Comparison of ENCODE assay signal across 16 cellular contexts in genomic region chr7:33351709-33352108, GRCh38.
"Had no signal": no experiment of that assay in that cellular context is flagged by ENCODE, and none has a peak within 500 bp of the region (broad histone marks: within the 10 kb centered on the region; RNA-seq: fewer than 3 reads in every experiment).

No MANE protein-coding gene starts in this region.

- H3K4me1 ChIP-seq: body of pancreas, vagina had no signal

- H3K36me3 ChIP-seq: neutrophil, thyroid gland, vagina had no signal

- FAIRE-seq: small intestine had no signal

- H3K9me3 ChIP-seq: body of pancreas, neutrophil, thyroid gland, vagina had no signal

- H3K27ac Mint-ChIP-seq: activated B cell treated with CpG ODN at 0.5 μM for 24 hours; activated CD4-positive, alpha-beta T cell treated with anti-CD3 and anti-CD28 coated beads, Interleukin-2, amount 10 ng/mL, durations not matched to agents 24 days and 14 days; activated naive CD4-positive, alpha-beta T cell treated with anti-CD3 and anti-CD28 coated beads, Interleukin-2, amount 50 U/mL, for 24 hours had no signal

- H3K27me3 Mint-ChIP-seq: activated B cell treated with CpG ODN at 0.5 μM for 24 hours; activated CD4-positive, alpha-beta T cell treated with anti-CD3 and anti-CD28 coated beads, Interleukin-2, amount 10 ng/mL, durations not matched to agents 24 days and 14 days; activated naive CD4-positive, alpha-beta T cell treated with anti-CD3 and anti-CD28 coated beads, Interleukin-2, amount 50 U/mL, for 24 hours; central memory CD8-positive, alpha-beta T cell had no signal

- H3K9me3 Mint-ChIP-seq: activated B cell treated with CpG ODN at 0.5 μM for 24 hours; activated CD4-positive, alpha-beta T cell treated with anti-CD3 and anti-CD28 coated beads, Interleukin-2, amount 10 ng/mL, durations not matched to agents 24 days and 14 days; central memory CD8-positive, alpha-beta T cell had no signal

- H3K4me1 Mint-ChIP-seq: activated B cell treated with CpG ODN at 0.5 μM for 24 hours; activated CD4-positive, alpha-beta T cell treated with anti-CD3 and anti-CD28 coated beads, Interleukin-2, amount 10 ng/mL, durations not matched to agents 24 days and 14 days; activated naive CD4-positive, alpha-beta T cell treated with anti-CD3 and anti-CD28 coated beads, Interleukin-2, amount 50 U/mL, for 24 hours; central memory CD8-positive, alpha-beta T cell had no signal

- H3K27me3 ChIP-seq: body of pancreas, hepatocyte, neutrophil, thyroid gland, vagina had no signal

- H3K4me3 Mint-ChIP-seq: activated B cell treated with CpG ODN at 0.5 μM for 24 hours; activated CD4-positive, alpha-beta T cell treated with anti-CD3 and anti-CD28 coated beads, Interleukin-2, amount 10 ng/mL, durations not matched to agents 24 days and 14 days; activated naive CD4-positive, alpha-beta T cell treated with anti-CD3 and anti-CD28 coated beads, Interleukin-2, amount 50 U/mL, for 24 hours; central memory CD8-positive, alpha-beta T cell had no signal

- H3K4me3 ChIP-seq: body of pancreas, hepatocyte, thyroid gland, vagina had no signal

- DNase-seq: activated B cell treated with CpG ODN at 0.5 μM for 24 hours; activated CD4-positive, alpha-beta T cell treated with anti-CD3 and anti-CD28 coated beads, Interleukin-2, amount 10 ng/mL, durations not matched to agents 24 days and 14 days; activated effector memory CD4-positive, alpha-beta T cell treated with Interleukin-2 at 50 U/mL for 16 hours; body of pancreas; cortex of kidney; effector memory CD4-positive, alpha-beta T cell; posterior cingulate gyrus; small intestine; T-helper 1 cell; thyroid gland had no signal

- ATAC-seq: body of pancreas, right cardiac atrium had no signal

- H3K27ac ChIP-seq: body of pancreas, hepatocyte, neutrophil, thyroid gland, vagina had no signal
